21 cellular contexts compared by ENCODE assay signal in the genomic region with DNA sequence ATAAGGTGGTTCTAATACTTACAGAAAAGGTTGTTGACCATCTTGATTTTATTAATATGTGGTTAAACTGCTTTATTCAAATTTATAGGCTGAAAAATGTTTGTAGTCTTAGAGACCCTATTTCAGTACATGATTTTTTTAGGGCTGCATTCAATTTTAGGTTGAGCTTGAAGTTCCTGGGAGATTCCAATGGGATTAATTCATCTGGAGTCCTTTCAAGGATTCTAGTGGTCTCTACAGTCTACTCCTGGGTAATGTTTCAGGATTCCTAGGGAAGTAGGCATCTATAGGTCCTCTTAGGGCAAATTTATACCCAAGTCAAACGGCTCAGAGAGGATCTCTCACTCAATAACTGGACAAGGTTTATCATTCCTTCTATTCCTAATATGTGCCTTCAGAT.
DNase-seq lines count a peak whose midpoint lies in the region; ATAC-seq and TF ChIP-seq lines count a peak whose summit lies in the region.
"Had no signal": no experiment of that assay in that cellular context is flagged by ENCODE, and none has a peak within 500 bp of the region (broad histone marks: within the 10 kb centered on the region; RNA-seq: fewer than 3 reads in every experiment).

No MANE protein-coding gene starts in this region.

- no peaks in the 10 kb centered on the region for H3K27me3 Mint-ChIP-seq in HFFc6 (ENCODE audit: insufficient read depth)
- H3K27me3 Mint-ChIP-seq in H9 (ENCODE audit: low read depth): no peaks in the 10 kb centered on the region

- H2BK12ac ChIP-seq in H9 (ENCODE audit: insufficient read length, low read depth, low read length): no peak overlapping the region

- no peak overlapping the region for H3K56ac ChIP-seq in H9 (ENCODE audit: insufficient read length, low read depth, low read length)

- peaks cover under 1 to 4% of the 10 kb centered on the region in 2 experiments for H3K36me3 ChIP-seq in SK-N-SH (replicated peaks in 1 of 2; ENCODE audit: control insufficient read depth in 1 of 2, insufficient read depth in 2 of 2, low read length in 1 of 2)
- no peaks in the 10 kb centered on the region for H3K36me3 ChIP-seq in smooth muscle cell (ENCODE audit: low read depth)
- H3K36me3 ChIP-seq in lower lobe of right lung: no peaks in the 10 kb centered on the region

- peaks cover 24% of the 10 kb centered on the region for H3F3A ChIP-seq in SK-N-SH (replicated peaks; ENCODE audit: insufficient read depth)
- no peaks in the 10 kb centered on the region for H3F3A ChIP-seq in smooth muscle cell (ENCODE audit: low read depth)

- POLR2A ChIA-PET in SK-N-SH (lab: Yijun Ruan, JAX): no interaction called here

- H3K27me3 ChIP-seq in SK-N-SH (ENCODE audit: insufficient read depth) (no peaks in the 10 kb centered on the region; the same call in 1 of the 2 replicates), smooth muscle cell (ENCODE audit: low read depth) (no peaks in the 10 kb centered on the region), H9 (ENCODE audit: insufficient read depth, low read length) (no peaks in the 10 kb centered on the region), lower lobe of right lung (ENCODE audit: low read depth) (no peaks in the 10 kb centered on the region)

- no peak for DNase-seq in HFFc6
- DNase-seq in SK-N-SH: no peak
- DNase-seq in fibroblast of mammary gland (ENCODE audit: low read depth): peak; percentile 22
- DNase-seq in smooth muscle cell (lab: John Stamatoyannopoulos, UW; ENCODE audit: unreplicated experiment): no peak
- no peak for DNase-seq in H9
- no peak for DNase-seq in lower lobe of right lung
- no peak for DNase-seq in foreskin melanocyte
- DNase-seq: Caco-2; CD8-positive, alpha-beta T cell; H7; NCI-H1048; NCI-H1694; NCI-H446 treated with DMSO at 0.1 percent for 48 hours; NCI-H526; SHP77 treated with DMSO at 0.1 percent for 48 hours had no signal

- TF ChIP-seq RAD21 in SK-N-SH (IDR thresholded peaks at IDR 0.05; ENCODE audit: low read length): no peak

- H2BK120ac ChIP-seq in H9 (ENCODE audit: low read depth, low read length, poor library complexity, severe bottlenecking): no peak overlapping the region

- 0 out of 2 replicates have a peak, but pooled peaks cover under 1% of the 10 kb centered on the region for H3K79me2 ChIP-seq in SK-N-SH (ENCODE audit: insufficient read depth)
- peaks cover 5% of the 10 kb centered on the region for H3K79me2 ChIP-seq in smooth muscle cell (ENCODE audit: low read depth)
- H3K79me2 ChIP-seq in H9 (ENCODE audit: insufficient read depth, low read length): no peaks in the 10 kb centered on the region

- no peak overlapping the region for H3K14ac ChIP-seq in H9 (ENCODE audit: insufficient read depth, low read length)

- WGBS in SK-N-SH (ENCODE audit: low lambda C conversion rate): 12% methylated on average over 1 of the region's 1 CpG
- 82% methylated on average over 1 of the region's 1 CpG for WGBS in smooth muscle cell (ENCODE audit: low lambda C conversion rate)
- no CpG with 5 or more reads among the region's 1 CpG for WGBS in H9 (ENCODE audit: extremely low coverage, insufficient read length, low lambda C conversion rate)

- H2AFZ ChIP-seq in SK-N-SH (ENCODE audit: low read depth) (no peak overlapping the region), smooth muscle cell (ENCODE audit: low read depth) (no peak overlapping the region), H9 (ENCODE audit: low read length) (no peak overlapping the region)

- H3K27ac Mint-ChIP-seq in HFFc6 (peak overlapping the region; percentile 42), H9 (no peak overlapping the region)
- H3K27ac Mint-ChIP-seq: B cell; CD8-positive, alpha-beta T cell; IgD-negative memory B cell had no signal

- H4K8ac ChIP-seq in H9 (replicated peaks; ENCODE audit: insufficient read length, low read depth, low read length): no peak overlapping the region

- ATAC-seq in GM21381 (IDR thresholded peaks at IDR 0.05; ENCODE audit: unreplicated experiment): no peak
- ATAC-seq in lower lobe of right lung: no peak
- ATAC-seq: CD8-positive, alpha-beta T cell; Panc1 had no signal

- intact Hi-C loops in lower lobe of right lung (cut with DNase I): no loop called here

- H3K36me3 Mint-ChIP-seq in HFFc6 (ENCODE audit: low read depth) (no peaks in the 10 kb centered on the region), H9 (ENCODE audit: insufficient read depth in 1 of 3, low read depth in 3 of 3) (no peaks in the 10 kb centered on the region)
- H3K36me3 Mint-ChIP-seq: CD8-positive, alpha-beta T cell had no signal

- no peak for TF ChIP-seq CTCF in HFFc6 (IDR thresholded peaks at IDR 0.05)
- TF ChIP-seq CTCF in SK-N-SH (IDR thresholded peaks at IDR 0.05): no peak
- no peak for TF ChIP-seq CTCF in fibroblast of mammary gland (conservative IDR thresholded peaks at IDR 0.05; ENCODE audit: control insufficient read depth, insufficient read depth, low read depth, low read length)
- no peak for TF ChIP-seq CTCF in smooth muscle cell (IDR thresholded peaks at IDR 0.05; ENCODE audit: borderline replicate concordance, insufficient read depth, poor library complexity, severe bottlenecking)
- no peak for TF ChIP-seq CTCF in H9 (conservative IDR thresholded peaks at IDR 0.05)
- TF ChIP-seq CTCF in lower lobe of right lung (IDR thresholded peaks at IDR 0.05): no peak

- TF ChIP-seq EP300 in SK-N-SH (IDR thresholded peaks at IDR 0.05; ENCODE audit: borderline replicate concordance in 1 of 2, low read depth in 1 of 2, low read length in 1 of 2): no peak

- peak overlapping the region; percentile 28 to 74; a peak in 3 of 4 replicates for H3K27ac ChIP-seq in SK-N-SH (ENCODE audit: low read depth in 2 of 2, low read length in 1 of 2)
- H3K27ac ChIP-seq in smooth muscle cell (ENCODE audit: low read depth): peak overlapping the region; percentile 58
- no peak overlapping the region for H3K27ac ChIP-seq in H9 (ENCODE audit: insufficient read length, low read depth, low read length)
- H3K27ac ChIP-seq in lower lobe of right lung: no peak overlapping the region
- H3K27ac ChIP-seq: C4-2B, KMS-11 had no signal

- no peak overlapping the region for H3K4ac ChIP-seq in H9 (ENCODE audit: low read depth, low read length)

- CTCF ChIA-PET in SK-N-SH (lab: Yijun Ruan, JAX): interaction anchor here (1.3 kb wide), 1 partner anchor 48 kb away, joined by 3 read pairs; no protein-coding TSS in a partner anchor

- no peak overlapping the region for H4K5ac ChIP-seq in H9 (ENCODE audit: insufficient read length, low read depth, low read length)

- H3K23me2 ChIP-seq in H9 (ENCODE audit: insufficient read length, low read depth, low read length, poor library complexity, severe bottlenecking): no peaks in the 10 kb centered on the region

- H3K23ac ChIP-seq in H9 (ENCODE audit: insufficient read length, low read depth, low read length): no peak overlapping the region

- H2BK15ac ChIP-seq in H9 (ENCODE audit: low read depth, low read length): no peak overlapping the region

- peaks cover 2 to 31% of the 10 kb centered on the region in 2 experiments; a peak in 2 of 4 replicates for H3K4me1 ChIP-seq in SK-N-SH (ENCODE audit: control insufficient read depth in 1 of 2, insufficient read depth in 2 of 2, low read depth in 1 of 2, low read length in 1 of 2)
- H3K4me1 ChIP-seq in smooth muscle cell (ENCODE audit: low read depth): peaks cover 21% of the 10 kb centered on the region
- H3K4me1 ChIP-seq in H9 (ENCODE audit: insufficient read depth, low read length): no peaks in the 10 kb centered on the region; the same call in none of the 2 replicates
- no peaks in the 10 kb centered on the region for H3K4me1 ChIP-seq in lower lobe of right lung

- H3K9ac ChIP-seq in SK-N-SH (no peak overlapping the region), smooth muscle cell (ENCODE audit: low read depth) (no peak overlapping the region), H9 (ENCODE audit: extremely low read depth, insufficient read length, low read length) (no peak overlapping the region)
- H3K9ac ChIP-seq: KMS-11 had no signal

- H3K4me3 Mint-ChIP-seq in HFFc6 (no peak overlapping the region), H9 (no peak overlapping the region)
- H3K4me3 Mint-ChIP-seq: B cell; CD8-positive, alpha-beta T cell; IgD-negative memory B cell had no signal

- H3K4me2 ChIP-seq in SK-N-SH (no peak overlapping the region), smooth muscle cell (peak overlapping the region; percentile 73), H9 (ENCODE audit: insufficient read depth, insufficient read length, low read length) (no peak overlapping the region)
- H3K4me2 ChIP-seq: KMS-11 had no signal

- peaks cover 79% of the 10 kb centered on the region for H3K4me1 Mint-ChIP-seq in HFFc6 (ENCODE audit: low read depth)
- H3K4me1 Mint-ChIP-seq in H9: peaks cover 7 to 8% of the 10 kb centered on the region in 2 experiments; a peak in 3 of 4 replicates
- H3K4me1 Mint-ChIP-seq: B cell, IgD-negative memory B cell had no signal

- no peaks in the 10 kb centered on the region for H3K9me3 ChIP-seq in SK-N-SH
- H3K9me3 ChIP-seq in smooth muscle cell (replicated peaks; ENCODE audit: low read depth): no peaks in the 10 kb centered on the region
- no peaks in the 10 kb centered on the region for H3K9me3 ChIP-seq in H9 (ENCODE audit: control insufficient read depth, low read depth, low read length)
- H3K9me3 ChIP-seq in lower lobe of right lung: no peaks in the 10 kb centered on the region
- H3K9me3 ChIP-seq: Caco-2 had no signal

- no peak overlapping the region for H4K91ac ChIP-seq in H9 (ENCODE audit: insufficient read length, low read depth, low read length)

- H2AK5ac ChIP-seq in H9 (ENCODE audit: insufficient read length, low read length): no peak overlapping the region

- H3T11ph ChIP-seq in H9 (ENCODE audit: low read length): no peak overlapping the region

- no peak overlapping the region for H2BK5ac ChIP-seq in H9 (ENCODE audit: insufficient read length, low read length)

- no peak overlapping the region for H3K4me3 ChIP-seq in SK-N-SH (ENCODE audit: low read depth in 2 of 2, low read length in 1 of 2)
- H3K4me3 ChIP-seq in fibroblast of mammary gland (ENCODE audit: control insufficient read depth, low read depth, low read length): no peak overlapping the region
- no peak overlapping the region for H3K4me3 ChIP-seq in smooth muscle cell
- no peak overlapping the region for H3K4me3 ChIP-seq in lower lobe of right lung

- H3K18ac ChIP-seq in H9 (ENCODE audit: insufficient read length, low read depth, low read length): no peak overlapping the region

- no peaks in the 10 kb centered on the region for H4K20me1 ChIP-seq in SK-N-SH (ENCODE audit: insufficient read depth)
- no peaks in the 10 kb centered on the region for H4K20me1 ChIP-seq in smooth muscle cell (ENCODE audit: low read depth)
- H4K20me1 ChIP-seq in H9 (ENCODE audit: control insufficient read depth, insufficient read depth, insufficient read length): no peaks in the 10 kb centered on the region

- H3K79me1 ChIP-seq in H9 (ENCODE audit: insufficient read depth, low read depth, low read length, poor library complexity, severe bottlenecking): no peaks in the 10 kb centered on the region

- H2BK20ac ChIP-seq in H9 (ENCODE audit: low read depth, low read length, poor library complexity, severe bottlenecking): no peak overlapping the region

- H3K9me2 ChIP-seq in SK-N-SH: no peaks in the 10 kb centered on the region

- H3K9me3 Mint-ChIP-seq in HFFc6 (no peaks in the 10 kb centered on the region), H9 (no peaks in the 10 kb centered on the region)
- H3K9me3 Mint-ChIP-seq: CD8-positive, alpha-beta T cell; IgD-negative memory B cell had no signal

Comparison
In these comparisons a context has a peak if more than half of its experiments do, and no peak if none do; other contexts are left out.
1. H3K27ac ChIP-seq: peak in SK-N-SH (2 of 2) and smooth muscle cell (single experiment); none in H9 (single experiment) and lower lobe of right lung (single experiment).